21 cellular contexts compared by ENCODE assay signal in the genomic region with DNA sequence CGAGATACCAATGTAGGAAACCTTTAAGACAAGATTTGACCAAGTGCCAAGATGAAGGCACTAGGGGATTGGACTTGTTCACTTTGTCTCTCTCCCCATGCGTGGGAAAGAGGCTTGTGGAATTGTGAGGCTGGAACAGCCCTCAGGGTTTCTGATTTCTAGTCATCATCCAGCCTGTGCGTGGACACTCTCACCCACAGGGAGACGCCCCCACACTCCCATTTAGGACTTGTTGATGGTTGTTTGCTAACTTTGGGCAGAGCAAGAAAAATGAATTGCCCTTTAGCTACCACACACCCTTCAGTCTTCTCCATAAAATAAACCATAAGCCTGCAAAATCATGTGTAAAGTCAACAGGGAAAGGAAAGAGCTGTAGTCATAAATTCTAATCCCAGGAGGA. TPM values are rescaled to one million over a fixed set of nuclear protein-coding genes. Genes with fewer than 3 reads are reported as not detected.
"Had no signal": no experiment of that assay in that cellular context is flagged by ENCODE, and none has a peak within 500 bp of the region (broad histone marks: within the 10 kb centered on the region; RNA-seq: fewer than 3 reads in every experiment).

No MANE protein-coding gene starts in this region.

- H3K4me1 ChIP-seq: vagina had no signal

- H3K4me3 ChIP-seq: tibial artery, vagina had no signal

- H3K36me3 ChIP-seq: brain microvascular endothelial cell, tibial artery, vagina had no signal

- H3K9me3 ChIP-seq: tibial artery, vagina had no signal

- H3K27me3 ChIP-seq: tibial artery, vagina had no signal

- ATAC-seq: activated CD8-positive, alpha-beta T cell treated with anti-CD3 and anti-CD28 coated beads for 36 hours; left ventricle myocardium superior; sciatic nerve; stimulated activated memory B cell treated with anti-CD40 and anti-IgM and Interleukin-4, amounts not matched to agents 10 μg/mL and 1 μg/mL and 100 μg/mL, for 72 hours; WTC11 had no signal

- H3K27ac ChIP-seq: brain microvascular endothelial cell, tibial artery, vagina had no signal

- DNase-seq: activated CD4-positive, alpha-beta T cell treated with anti-CD3 and anti-CD28 coated beads for 48 hours; activated CD8-positive, alpha-beta T cell treated with anti-CD3 and anti-CD28 coated beads for 36 hours; activated effector memory CD4-positive, alpha-beta T cell treated with anti-CD3 and anti-CD28 coated beads, Interleukin-2, amount 50 U/mL, for 16 hours; activated T-cell treated with anti-CD3 and anti-CD28 coated beads, Interleukin-2, amount 50 U/mL, for 48 hours; brain microvascular endothelial cell; left ventricle myocardium superior; mesendoderm; nephron progenitor cell; occipital lobe; T-helper 2 cell; tibial artery had no signal

RNA-seq across cellular contexts. Expression of a gene that starts 48.0 kb away (rescaled TPM):
- total RNA-seq: activated CD8-positive, alpha-beta T cell treated with anti-CD3 and anti-CD28 coated beads for 36 hours; dermis microvascular lymphatic vessel endothelial cell; fibroblast of villous mesenchyme; kidney epithelial cell; left ventricle myocardium superior; occipital lobe; progenitor cell of endocrine pancreas; sciatic nerve; subcutaneous adipose tissue; vagina had no signal
- polyA plus RNA-seq: esophagus had no signal
